In genomic region chr20:638579-638978, GRCh38 we compare ENCODE assay signal across 9 cellular contexts. TPM values are rescaled to one million over a fixed set of nuclear protein-coding genes. Genes with fewer than 3 reads are reported as not detected.
"Had no signal": no experiment of that assay in that cellular context is flagged by ENCODE, and none has a peak within 500 bp of the region (broad histone marks: within the 10 kb centered on the region; RNA-seq: fewer than 3 reads in every experiment).

No MANE protein-coding gene starts in this region.

- FAIRE-seq: HTR-8/SVneo had no signal

- H3K4me2 ChIP-seq: KMS-11 had no signal

- H3K9me3 Mint-ChIP-seq: IgD-negative memory B cell had no signal

- H3K27ac ChIP-seq: HL-60, KMS-11 had no signal

- H3K9ac ChIP-seq: KMS-11 had no signal

- H3K4me3 Mint-ChIP-seq: IgD-negative memory B cell had no signal

- DNase-seq: IMR-90, KBM-7, KG1 had no signal

- H3K36me3 Mint-ChIP-seq: IgD-negative memory B cell had no signal

RNA-seq across cellular contexts. Expression of gene TCF15, which starts 28.5 kb away (rescaled TPM):
- total RNA-seq: HT-29, HT1080, IMR-90 had no signal
- polyA plus RNA-seq: IgD-negative memory B cell, IMR-90 had no signal

RNA-seq across cellular contexts. Expression of gene SCRT2, which starts 37.0 kb away (rescaled TPM):
- total RNA-seq: HT-29, HT1080, IMR-90 had no signal
- polyA plus RNA-seq: IgD-negative memory B cell, IMR-90 had no signal
